ENCODE assay signal across 8 cellular contexts in genomic region chr12:57896139-57896436, GRCh38. TPM values are rescaled to one million over a fixed set of nuclear protein-coding genes. Genes with fewer than 3 reads are reported as not detected.
DNase-seq lines count a peak whose midpoint lies in the region; ATAC-seq, FAIRE-seq and TF ChIP-seq lines count a peak whose summit lies in the region.

No MANE protein-coding gene starts in this region.

- H3K4me3 ChIP-seq in PC-9, result peak overlapping the region; percentile 65
- H3K4me3 ChIP-seq in esophagus muscularis mucosa, result peak overlapping the region; percentile 60 to 83 (median 67)
- H3K4me3 ChIP-seq in osteoblast (ENCODE audit: insufficient read depth, low read length), result peak overlapping the region; percentile 74

- H3F3A ChIP-seq in PC-9 (ENCODE audit: insufficient read depth, low read depth), result peaks cover 24% of the 10 kb centered on the region

- H3K27me3 ChIP-seq in PC-9 (ENCODE audit: insufficient read depth, low read depth) (no peaks in the 10 kb centered on the region), esophagus muscularis mucosa (no peaks in the 10 kb centered on the region), osteoblast (ENCODE audit: insufficient read depth, low read length) (no peaks in the 10 kb centered on the region)

- H3K9me3 ChIP-seq in PC-9 (ENCODE audit: insufficient read depth, low read depth) (no peaks in the 10 kb centered on the region), esophagus muscularis mucosa (no peaks in the 10 kb centered on the region), osteoblast (ENCODE audit: low read depth, low read length) (no peaks in the 10 kb centered on the region)

- peak overlapping the region; percentile 84 for H2AFZ ChIP-seq in PC-9
- H2AFZ ChIP-seq in osteoblast (ENCODE audit: low read length), result peak overlapping the region; percentile 76

- no peak for TF ChIP-seq POLR2A in esophagus muscularis mucosa (IDR thresholded peaks at IDR 0.05; ENCODE audit: low read depth)

- H3K4me1 ChIP-seq in PC-9 (replicated peaks; ENCODE audit: insufficient read depth), result peaks cover 60% of the 10 kb centered on the region
- peaks cover 76 to 89% (median 82%) of the 10 kb centered on the region in 4 donors for H3K4me1 ChIP-seq in esophagus muscularis mucosa
- H3K4me1 ChIP-seq in osteoblast (ENCODE audit: insufficient read depth, low read length), result peaks cover 69% of the 10 kb centered on the region

- H3K36me3 ChIP-seq in PC-9 (ENCODE audit: low read depth), result no peaks in the 10 kb centered on the region
- no peaks in the 10 kb centered on the region for H3K36me3 ChIP-seq in esophagus muscularis mucosa
- H3K36me3 ChIP-seq in osteoblast (ENCODE audit: insufficient read depth, low read length), result no peaks in the 10 kb centered on the region

- WGBS in esophagus muscularis mucosa, result 30% methylated on average over 2 of the region's 6 CpGs

- H4K20me1 ChIP-seq in PC-9 (ENCODE audit: insufficient read depth), result no peaks in the 10 kb centered on the region
- no peaks in the 10 kb centered on the region for H4K20me1 ChIP-seq in osteoblast (ENCODE audit: insufficient read depth, low read length)

- CTCF ChIA-PET in PC-9 (lab: Charles Lee), result interaction anchor here (1.1 kb wide), 1 partner anchor 52 kb away, joined by 6 read pairs; no protein-coding TSS in a partner anchor

- peak overlapping the region; percentile 92 for H3K4me2 ChIP-seq in PC-9
- peak overlapping the region; percentile 84 for H3K4me2 ChIP-seq in osteoblast (ENCODE audit: insufficient read depth, low read length)

- H3K27ac ChIP-seq in PC-9, result no peak overlapping the region
- peak overlapping the region; percentile 93 to 99 (median 96) for H3K27ac ChIP-seq in esophagus muscularis mucosa (replicated peaks in 1 of 4)
- peak overlapping the region; percentile 87 for H3K27ac ChIP-seq in osteoblast (ENCODE audit: low read depth, low read length)

- POLR2A ChIA-PET in PC-9 (lab: Charles Lee; ENCODE audit: unreplicated experiment), result interaction anchor here (0.6 kb wide), 1 partner anchor 31 kb away, joined by 3 read pairs; no protein-coding TSS in a partner anchor

- TF ChIP-seq EP300 in esophagus muscularis mucosa (IDR thresholded peaks at IDR 0.05), result no peak

- no peaks in the 10 kb centered on the region for H3K9me2 ChIP-seq in PC-9 (ENCODE audit: insufficient read depth)

- ATAC-seq in GM21825 (IDR thresholded peaks at IDR 0.05; ENCODE audit: unreplicated experiment), result no peak

- peak; percentile 7 for TF ChIP-seq CTCF in D721Med (IDR thresholded peaks at IDR 0.05; ENCODE audit: insufficient read depth, missing control alignments)
- TF ChIP-seq CTCF in PC-9 (conservative IDR thresholded peaks at IDR 0.05), result no peak
- TF ChIP-seq CTCF in esophagus muscularis mucosa (IDR thresholded peaks at IDR 0.05), result peak; percentile 22 to 46 (median 22)
- no peak for TF ChIP-seq CTCF in osteoblast (IDR thresholded peaks at IDR 0.05; ENCODE audit: extremely low read depth, low read depth, low read length)

- DNase-seq in D721Med (ENCODE audit: insufficient read length, low spot score) (no peak), PC-9 (no peak), esophagus muscularis mucosa (ENCODE audit: extremely low spot score) (no peak), osteoblast (ENCODE audit: insufficient read length, low spot score, missing footprints) (no peak), NOMO-1 (lab: John Stamatoyannopoulos, UW; ENCODE audit: unreplicated experiment in 2 of 2) (no peak), NCI-H2196 treated with DMSO at 0.1 percent for 48 hours (lab: John Stamatoyannopoulos, UW; ENCODE audit: unreplicated experiment) (no peak), GM19240 (ENCODE audit: insufficient read length, low spot score) (no peak)

- no peak for FAIRE-seq in D721Med (lab: Jason Lieb, UNC)

- H3K79me2 ChIP-seq in PC-9 (ENCODE audit: low read depth) (no peaks in the 10 kb centered on the region), osteoblast (ENCODE audit: insufficient read depth, low read length) (no peaks in the 10 kb centered on the region)

- BruUV-seq in PC-9 (replicated peaks; lab: Mats Ljungman, UMichigan), result TSS peak; percentile 49

- intact Hi-C loops in PC-9 (cut with micrococcal nuclease; ENCODE audit: unreplicated experiment) (loop anchor here (2.0 kb wide), 2 partner anchors 49 to 65 kb away; partner anchors contain the start of gene CTDSP2), esophagus muscularis mucosa (cut with DNase I) (loop anchor here (2.0 kb wide), 1 partner anchor 53 kb away; no protein-coding TSS in a partner anchor)

RNA-seq across cellular contexts. Expression of gene ATP23, which starts 45.3 kb away (rescaled TPM):
- total RNA-seq in PC-9 (2021) (5.1 and 6.5 TPM in 2 replicates), esophagus muscularis mucosa (10 to 100 TPM; 10.3 to 17.9 (median 14.8) TPM), osteoblast (5.1 and 6.2 TPM in 2 replicates)

RNA-seq across cellular contexts. Expression of gene CTDSP2, which starts 49.6 kb away (rescaled TPM):
- total RNA-seq in PC-9 (2021) (102 and 107 TPM in 2 replicates), esophagus muscularis mucosa (100 to 1,000 TPM; 127 to 249 (median 196) TPM), osteoblast (105 and 116 TPM in 2 replicates)

Comparison
In these comparisons a context has a peak if more than half of its experiments do, and no peak if none do; other contexts are left out.
1. CTCF ChIP-seq: peak in D721Med (single experiment) and esophagus muscularis mucosa (3 of 3); none in PC-9 (single experiment) and osteoblast (single experiment).
2. Peak in every context shown above with its lines, with median percentiles within 50 percentile points of each other: H3K4me3 ChIP-seq.